8 cellular contexts compared by ENCODE assay signal in the genomic region with DNA sequence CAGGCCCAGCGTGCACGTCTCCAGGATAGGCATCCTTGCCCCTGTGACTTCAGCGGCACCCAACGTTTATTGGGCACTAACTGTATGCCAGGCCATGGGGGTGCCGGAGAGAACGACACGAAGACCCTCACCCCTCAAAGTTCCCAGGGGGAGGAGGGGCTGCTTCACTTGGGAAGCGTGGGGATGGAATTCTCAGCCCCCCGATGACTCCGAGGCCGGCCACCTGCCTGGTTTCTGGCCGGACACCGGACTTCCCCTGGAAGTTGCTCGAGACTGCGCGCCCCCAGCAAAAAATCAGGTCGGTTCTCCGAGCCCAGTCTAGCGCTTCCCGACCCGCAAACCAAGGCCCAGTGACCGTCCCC. TPM values are rescaled to one million over a fixed set of nuclear protein-coding genes. Genes with fewer than 3 reads are reported as not detected.
DNase-seq lines count a peak whose midpoint lies in the region; ATAC-seq and TF ChIP-seq lines count a peak whose summit lies in the region.

No MANE protein-coding gene starts in this region.

- intact Hi-C loops in dendritic cell treated with granulocyte-macrophage colony-stimulating factor and Interleukin-4, amounts not matched to agents 40 ng/mL and 50 ng/mL, for 4 days (cut with micrococcal nuclease) = loop anchor here (2.0 kb wide), 1 partner anchor 26 kb away; a partner anchor contains a TSS

- H3K4me3 ChIP-seq in AG09309 (ENCODE audit: control insufficient read depth, low read depth, low read length) (peak overlapping the region; percentile 84), Karpas-422 (ENCODE audit: low read length) (peak overlapping the region; percentile 86)

- H3K27me3 Mint-ChIP-seq in dendritic cell treated with granulocyte-macrophage colony-stimulating factor and Interleukin-4, amounts not matched to agents 40 ng/mL and 50 ng/mL, for 4 days = no peaks in the 10 kb centered on the region
- no peaks in the 10 kb centered on the region for H3K27me3 Mint-ChIP-seq in naive thymus-derived CD8-positive, alpha-beta T cell

- no peak for TF ChIP-seq CTCF in AG09309 (IDR thresholded peaks at IDR 0.05; ENCODE audit: control insufficient read depth, insufficient read depth, low read depth, low read length, missing control alignments)

- POLR2A ChIA-PET in naive thymus-derived CD8-positive, alpha-beta T cell (lab: Charles Lee) = interaction anchor here (1.7 kb wide), 1 partner anchor 26 kb away, joined by 12 read pairs; a partner anchor contains a TSS

- peak overlapping the region; percentile 93 for H3K4me3 Mint-ChIP-seq in dendritic cell treated with granulocyte-macrophage colony-stimulating factor and Interleukin-4, amounts not matched to agents 40 ng/mL and 50 ng/mL, for 4 days
- peak overlapping the region; percentile 82 to 95 (median 90) for H3K4me3 Mint-ChIP-seq in naive thymus-derived CD8-positive, alpha-beta T cell

- H3K4me2 ChIP-seq in Karpas-422 (ENCODE audit: low read depth, low read length, poor library complexity, severe bottlenecking) = peak overlapping the region; percentile 95

- no peak for ATAC-seq in naive thymus-derived CD8-positive, alpha-beta T cell
- ATAC-seq in HG02885 (IDR thresholded peaks at IDR 0.05; ENCODE audit: poor library complexity, unreplicated experiment) = no peak

- H3K4me1 ChIP-seq in Karpas-422 (ENCODE audit: low read length) = peaks cover 12% of the 10 kb centered on the region

- peaks cover 32% of the 10 kb centered on the region for H3K4me1 Mint-ChIP-seq in dendritic cell treated with granulocyte-macrophage colony-stimulating factor and Interleukin-4, amounts not matched to agents 40 ng/mL and 50 ng/mL, for 4 days (ENCODE audit: low read depth)
- peaks cover 15 to 42% (median 33%) of the 10 kb centered on the region in 4 donors for H3K4me1 Mint-ChIP-seq in naive thymus-derived CD8-positive, alpha-beta T cell

- no peaks in the 10 kb centered on the region for H3K9me3 Mint-ChIP-seq in dendritic cell treated with granulocyte-macrophage colony-stimulating factor and Interleukin-4, amounts not matched to agents 40 ng/mL and 50 ng/mL, for 4 days
- H3K9me3 Mint-ChIP-seq in naive thymus-derived CD8-positive, alpha-beta T cell = no peaks in the 10 kb centered on the region

- H3K9ac ChIP-seq in Karpas-422 (ENCODE audit: low read length) = peak overlapping the region; percentile 96

- no peaks in the 10 kb centered on the region for H3K9me3 ChIP-seq in Karpas-422 (ENCODE audit: low read length)

- no peaks in the 10 kb centered on the region for H3K36me3 ChIP-seq in Karpas-422 (ENCODE audit: insufficient read depth, low read length)

- peaks cover 32% of the 10 kb centered on the region for H3K36me3 Mint-ChIP-seq in dendritic cell treated with granulocyte-macrophage colony-stimulating factor and Interleukin-4, amounts not matched to agents 40 ng/mL and 50 ng/mL, for 4 days (ENCODE audit: low read depth)
- H3K36me3 Mint-ChIP-seq in naive thymus-derived CD8-positive, alpha-beta T cell = peaks cover 0 to 3% (median 0%) of the 10 kb centered on the region in 3 donors

- H4K20me1 ChIP-seq in Karpas-422 (ENCODE audit: insufficient read depth, low read depth, low read length) = no peaks in the 10 kb centered on the region

- peak overlapping the region; percentile 95 for H3K27ac Mint-ChIP-seq in dendritic cell treated with granulocyte-macrophage colony-stimulating factor and Interleukin-4, amounts not matched to agents 40 ng/mL and 50 ng/mL, for 4 days
- H3K27ac Mint-ChIP-seq in naive thymus-derived CD8-positive, alpha-beta T cell = peak overlapping the region; percentile 81 to 95 (median 92)

- H3K9me2 ChIP-seq in Karpas-422 (replicated peaks; ENCODE audit: insufficient read depth, low read length) = no peaks in the 10 kb centered on the region

- H3K27me3 ChIP-seq in Karpas-422 (ENCODE audit: low read length) = no peaks in the 10 kb centered on the region

- peak overlapping the region; percentile 78; the same call in 1 of the 2 replicates for H2AFZ ChIP-seq in Karpas-422 (ENCODE audit: low read length)

- H3K27ac ChIP-seq in Karpas-422 (ENCODE audit: low read length) = peak overlapping the region; percentile 57

- DNase-seq in AG09309 (ENCODE audit: low read depth) (no peak), Karpas-422 (no peak), germinal center (ENCODE audit: low spot score) (no peak), HUDEP-2 (lab: John Stamatoyannopoulos, UW; ENCODE audit: unreplicated experiment in 76 of 76) (no peak), SIG-M5 treated with dmso at 0.1 percent for 504 hours (lab: John Stamatoyannopoulos, UW; ENCODE audit: unreplicated experiment) (no peak)
- peak in 3 of 10 donors; percentile 2 to 62 (median 18) for DNase-seq in naive thymus-derived CD8-positive, alpha-beta T cell

- H3K79me2 ChIP-seq in Karpas-422 (ENCODE audit: low read length) = peaks cover 37% of the 10 kb centered on the region

RNA-seq across cellular contexts. Expression of a gene that starts 0.3 kb away (rescaled TPM):
- 18.4 and 22.7 TPM in 2 replicates for total RNA-seq in Karpas-422 (2014; rRNA removed; shearing (Covaris generic); ENCODE audit: low replicate concordance)
- 10 to 100 TPM; 41.9 to 45.7 TPM for total RNA-seq in naive thymus-derived CD8-positive, alpha-beta T cell
- 1 to 10 TPM; 2.2 to 8.5 (median 3.3) TPM for polyA plus RNA-seq in naive thymus-derived CD8-positive, alpha-beta T cell

RNA-seq across cellular contexts. Expression of a gene that starts 26.0 kb away (rescaled TPM):
- total RNA-seq in Karpas-422 (2014; rRNA removed; shearing (Covaris generic); ENCODE audit: low replicate concordance) = 5.3 and 7.1 TPM in 2 replicates
- 10 to 100 TPM; 12.6 to 14.5 TPM for total RNA-seq in naive thymus-derived CD8-positive, alpha-beta T cell
- 10 to 100 TPM; 10.1 to 21.8 (median 19.3) TPM for polyA plus RNA-seq in naive thymus-derived CD8-positive, alpha-beta T cell

RNA-seq across cellular contexts. Expression of a gene that starts 42.8 kb away (rescaled TPM):
- total RNA-seq in Karpas-422 (2014; rRNA removed; shearing (Covaris generic); ENCODE audit: low replicate concordance) = 19.2 and 41.5 TPM in 2 replicates
- total RNA-seq in naive thymus-derived CD8-positive, alpha-beta T cell = 10 to 100 TPM; 66.6 to 72.5 TPM
- polyA plus RNA-seq in naive thymus-derived CD8-positive, alpha-beta T cell = 10 to 100 TPM; 32.9 to 36.8 (median 36.8) TPM

RNA-seq across cellular contexts. Expression of a gene that starts 50.2 kb away (rescaled TPM):
- total RNA-seq in Karpas-422 (2014; rRNA removed; shearing (Covaris generic); ENCODE audit: low replicate concordance) = 11.7 and 15.3 TPM in 2 replicates
- total RNA-seq in naive thymus-derived CD8-positive, alpha-beta T cell = 100 to 1,000 TPM; 320 to 336 TPM
- polyA plus RNA-seq in naive thymus-derived CD8-positive, alpha-beta T cell = 10 to 100 TPM; 38.1 to 49.7 (median 42.0) TPM

RNA-seq across cellular contexts. Expression of a gene that starts 59.8 kb away (rescaled TPM):
- 13.0 and 32.7 TPM in 2 replicates for total RNA-seq in Karpas-422 (2014; rRNA removed; shearing (Covaris generic); ENCODE audit: low replicate concordance)
- 10 to 100 TPM; 45.8 to 48.6 TPM for total RNA-seq in naive thymus-derived CD8-positive, alpha-beta T cell
- polyA plus RNA-seq in naive thymus-derived CD8-positive, alpha-beta T cell = 1 to 10 TPM; 1.0 to 1.7 (median 1.4) TPM
